Comparison of ENCODE assay signal across 1 cellular context in the genomic region with DNA sequence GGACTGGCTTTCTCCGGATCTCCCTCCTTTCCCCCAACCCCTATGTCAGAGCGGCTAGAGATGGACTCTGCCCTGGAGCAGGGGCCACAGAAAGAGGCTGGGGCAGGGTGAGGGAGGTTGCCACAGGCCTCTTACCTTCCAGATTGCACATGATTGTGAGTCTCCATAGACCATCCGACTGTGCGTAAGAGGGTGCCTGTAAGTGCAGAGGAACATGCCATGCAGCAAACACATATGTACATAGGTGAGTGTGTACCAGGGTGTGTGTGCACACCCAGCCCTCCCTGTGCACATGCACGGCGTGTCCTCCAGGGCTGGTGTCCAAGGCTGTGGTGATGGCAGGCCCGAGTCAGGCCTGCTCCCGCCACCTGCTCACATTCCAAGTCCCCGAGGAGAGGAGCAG.
TF ChIP-seq lines count a peak whose summit lies in the region.

No MANE protein-coding gene starts in this region.

TF ChIP-seq in HepG2, 621 proteins besides CTCF, POLR2A, EP300 and RAD21 (continues in another document):
- TF ChIP-seq, protein P1, sequence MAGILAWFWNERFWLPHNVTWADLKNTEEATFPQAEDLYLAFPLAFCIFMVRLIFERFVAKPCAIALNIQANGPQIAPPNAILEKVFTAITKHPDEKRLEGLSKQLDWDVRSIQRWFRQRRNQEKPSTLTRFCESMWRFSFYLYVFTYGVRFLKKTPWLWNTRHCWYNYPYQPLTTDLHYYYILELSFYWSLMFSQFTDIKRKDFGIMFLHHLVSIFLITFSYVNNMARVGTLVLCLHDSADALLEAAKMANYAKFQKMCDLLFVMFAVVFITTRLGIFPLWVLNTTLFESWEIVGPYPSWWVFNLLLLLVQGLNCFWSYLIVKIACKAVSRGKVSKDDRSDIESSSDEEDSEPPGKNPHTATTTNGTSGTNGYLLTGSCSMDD (CRISPR knock-in tag; IDR thresholded peaks at IDR 0.05), result no peak
- no peak for TF ChIP-seq SP1 (IDR thresholded peaks at IDR 0.05)
- TF ChIP-seq SP1 (CRISPR knock-in tag; IDR thresholded peaks at IDR 0.05), result 0 out of 2 replicates have a peak, but pooled peaks have one; percentile 39
- no peak for TF ChIP-seq ZNF713 (CRISPR knock-in tag; IDR thresholded peaks at IDR 0.05)
- no peak for TF ChIP-seq TSC22D2 (CRISPR knock-in tag; IDR thresholded peaks at IDR 0.05; ENCODE audit: borderline replicate concordance)
- TF ChIP-seq, protein P2, sequence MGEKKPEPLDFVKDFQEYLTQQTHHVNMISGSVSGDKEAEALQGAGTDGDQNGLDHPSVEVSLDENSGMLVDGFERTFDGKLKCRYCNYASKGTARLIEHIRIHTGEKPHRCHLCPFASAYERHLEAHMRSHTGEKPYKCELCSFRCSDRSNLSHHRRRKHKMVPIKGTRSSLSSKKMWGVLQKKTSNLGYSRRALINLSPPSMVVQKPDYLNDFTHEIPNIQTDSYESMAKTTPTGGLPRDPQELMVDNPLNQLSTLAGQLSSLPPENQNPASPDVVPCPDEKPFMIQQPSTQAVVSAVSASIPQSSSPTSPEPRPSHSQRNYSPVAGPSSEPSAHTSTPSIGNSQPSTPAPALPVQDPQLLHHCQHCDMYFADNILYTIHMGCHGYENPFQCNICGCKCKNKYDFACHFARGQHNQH (CRISPR knock-in tag; IDR thresholded peaks at IDR 0.05), result no peak
- TF ChIP-seq, protein P3, sequence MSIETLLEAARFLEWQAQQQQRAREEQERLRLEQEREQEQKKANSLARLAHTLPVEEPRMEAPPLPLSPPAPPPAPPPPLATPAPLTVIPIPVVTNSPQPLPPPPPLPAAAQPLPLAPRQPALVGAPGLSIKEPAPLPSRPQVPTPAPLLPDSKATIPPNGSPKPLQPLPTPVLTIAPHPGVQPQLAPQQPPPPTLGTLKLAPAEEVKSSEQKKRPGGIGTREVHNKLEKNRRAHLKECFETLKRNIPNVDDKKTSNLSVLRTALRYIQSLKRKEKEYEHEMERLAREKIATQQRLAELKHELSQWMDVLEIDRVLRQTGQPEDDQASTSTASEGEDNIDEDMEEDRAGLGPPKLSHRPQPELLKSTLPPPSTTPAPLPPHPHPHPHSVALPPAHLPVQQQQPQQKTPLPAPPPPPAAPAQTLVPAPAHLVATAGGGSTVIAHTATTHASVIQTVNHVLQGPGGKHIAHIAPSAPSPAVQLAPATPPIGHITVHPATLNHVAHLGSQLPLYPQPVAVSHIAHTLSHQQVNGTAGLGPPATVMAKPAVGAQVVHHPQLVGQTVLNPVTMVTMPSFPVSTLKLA (IDR thresholded peaks at IDR 0.05), result no peak
- TF ChIP-seq BHLHE40 (IDR thresholded peaks at IDR 0.05; ENCODE audit: low read length), result no peak
- TF ChIP-seq RFX1 (IDR thresholded peaks at IDR 0.05), result no peak
- TF ChIP-seq, protein P4, sequence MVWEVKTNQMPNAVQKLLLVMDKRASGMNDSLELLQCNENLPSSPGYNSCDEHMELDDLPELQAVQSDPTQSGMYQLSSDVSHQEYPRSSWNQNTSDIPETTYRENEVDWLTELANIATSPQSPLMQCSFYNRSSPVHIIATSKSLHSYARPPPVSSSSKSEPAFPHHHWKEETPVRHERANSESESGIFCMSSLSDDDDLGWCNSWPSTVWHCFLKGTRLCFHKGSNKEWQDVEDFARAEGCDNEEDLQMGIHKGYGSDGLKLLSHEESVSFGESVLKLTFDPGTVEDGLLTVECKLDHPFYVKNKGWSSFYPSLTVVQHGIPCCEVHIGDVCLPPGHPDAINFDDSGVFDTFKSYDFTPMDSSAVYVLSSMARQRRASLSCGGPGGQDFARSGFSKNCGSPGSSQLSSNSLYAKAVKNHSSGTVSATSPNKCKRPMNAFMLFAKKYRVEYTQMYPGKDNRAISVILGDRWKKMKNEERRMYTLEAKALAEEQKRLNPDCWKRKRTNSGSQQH (CRISPR knock-in tag; IDR thresholded peaks at IDR 0.05; ENCODE audit: low read depth), result no peak
- no peak for TF ChIP-seq PTBP1 (IDR thresholded peaks at IDR 0.05; ENCODE audit: low read depth, low read length, poor library complexity, severe bottlenecking)
- TF ChIP-seq ZNF224 (CRISPR knock-in tag; IDR thresholded peaks at IDR 0.05), result no peak
- TF ChIP-seq ZKSCAN1 (IDR thresholded peaks at IDR 0.05; ENCODE audit: low read length), result no peak
- TF ChIP-seq, protein P5, sequence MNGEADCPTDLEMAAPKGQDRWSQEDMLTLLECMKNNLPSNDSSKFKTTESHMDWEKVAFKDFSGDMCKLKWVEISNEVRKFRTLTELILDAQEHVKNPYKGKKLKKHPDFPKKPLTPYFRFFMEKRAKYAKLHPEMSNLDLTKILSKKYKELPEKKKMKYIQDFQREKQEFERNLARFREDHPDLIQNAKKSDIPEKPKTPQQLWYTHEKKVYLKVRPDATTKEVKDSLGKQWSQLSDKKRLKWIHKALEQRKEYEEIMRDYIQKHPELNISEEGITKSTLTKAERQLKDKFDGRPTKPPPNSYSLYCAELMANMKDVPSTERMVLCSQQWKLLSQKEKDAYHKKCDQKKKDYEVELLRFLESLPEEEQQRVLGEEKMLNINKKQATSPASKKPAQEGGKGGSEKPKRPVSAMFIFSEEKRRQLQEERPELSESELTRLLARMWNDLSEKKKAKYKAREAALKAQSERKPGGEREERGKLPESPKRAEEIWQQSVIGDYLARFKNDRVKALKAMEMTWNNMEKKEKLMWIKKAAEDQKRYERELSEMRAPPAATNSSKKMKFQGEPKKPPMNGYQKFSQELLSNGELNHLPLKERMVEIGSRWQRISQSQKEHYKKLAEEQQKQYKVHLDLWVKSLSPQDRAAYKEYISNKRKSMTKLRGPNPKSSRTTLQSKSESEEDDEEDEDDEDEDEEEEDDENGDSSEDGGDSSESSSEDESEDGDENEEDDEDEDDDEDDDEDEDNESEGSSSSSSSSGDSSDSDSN (CRISPR knock-in tag; IDR thresholded peaks at IDR 0.05), result peak; percentile 83
- TF ChIP-seq SIN3B (IDR thresholded peaks at IDR 0.05; ENCODE audit: low read length), result no peak
- TF ChIP-seq FOXK2 (IDR thresholded peaks at IDR 0.05), result no peak
- TF ChIP-seq, protein P6, sequence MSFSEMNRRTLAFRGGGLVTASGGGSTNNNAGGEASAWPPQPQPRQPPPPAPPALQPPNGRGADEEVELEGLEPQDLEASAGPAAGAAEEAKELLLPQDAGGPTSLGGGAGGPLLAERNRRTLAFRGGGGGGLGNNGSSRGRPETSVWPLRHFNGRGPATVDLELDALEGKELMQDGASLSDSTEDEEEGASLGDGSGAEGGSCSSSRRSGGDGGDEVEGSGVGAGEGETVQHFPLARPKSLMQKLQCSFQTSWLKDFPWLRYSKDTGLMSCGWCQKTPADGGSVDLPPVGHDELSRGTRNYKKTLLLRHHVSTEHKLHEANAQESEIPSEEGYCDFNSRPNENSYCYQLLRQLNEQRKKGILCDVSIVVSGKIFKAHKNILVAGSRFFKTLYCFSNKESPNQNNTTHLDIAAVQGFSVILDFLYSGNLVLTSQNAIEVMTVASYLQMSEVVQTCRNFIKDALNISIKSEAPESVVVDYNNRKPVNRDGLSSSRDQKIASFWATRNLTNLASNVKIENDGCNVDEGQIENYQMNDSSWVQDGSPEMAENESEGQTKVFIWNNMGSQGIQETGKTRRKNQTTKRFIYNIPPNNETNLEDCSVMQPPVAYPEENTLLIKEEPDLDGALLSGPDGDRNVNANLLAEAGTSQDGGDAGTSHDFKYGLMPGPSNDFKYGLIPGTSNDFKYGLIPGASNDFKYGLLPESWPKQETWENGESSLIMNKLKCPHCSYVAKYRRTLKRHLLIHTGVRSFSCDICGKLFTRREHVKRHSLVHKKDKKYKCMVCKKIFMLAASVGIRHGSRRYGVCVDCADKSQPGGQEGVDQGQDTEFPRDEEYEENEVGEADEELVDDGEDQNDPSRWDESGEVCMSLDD (CRISPR knock-in tag; IDR thresholded peaks at IDR 0.05; ENCODE audit: borderline replicate concordance), result no peak
- TF ChIP-seq ZNF556 (CRISPR knock-in tag; IDR thresholded peaks at IDR 0.05; ENCODE audit: borderline replicate concordance), result no peak; the same call in 1 of the 2 replicates
- peak; percentile 89 for TF ChIP-seq ZNF124 (CRISPR knock-in tag; IDR thresholded peaks at IDR 0.05)
- no peak for TF ChIP-seq ZNF557 (CRISPR knock-in tag; IDR thresholded peaks at IDR 0.05)
- TF ChIP-seq PAF1 (CRISPR knock-in tag; IDR thresholded peaks at IDR 0.05), result no peak
- TF ChIP-seq ZMYM3 (CRISPR knock-in tag; IDR thresholded peaks at IDR 0.05), result peak; percentile 88
- no peak for TF ChIP-seq CREB1 (IDR thresholded peaks at IDR 0.05)
- TF ChIP-seq CREB1 (CRISPR knock-in tag; IDR thresholded peaks at IDR 0.05), result no peak
- no peak for TF ChIP-seq GPN1 (CRISPR knock-in tag; IDR thresholded peaks at IDR 0.05; ENCODE audit: borderline replicate concordance)
- no peak for TF ChIP-seq MBD4 (IDR thresholded peaks at IDR 0.05; ENCODE audit: borderline replicate concordance, low read length)
- TF ChIP-seq, protein P7, sequence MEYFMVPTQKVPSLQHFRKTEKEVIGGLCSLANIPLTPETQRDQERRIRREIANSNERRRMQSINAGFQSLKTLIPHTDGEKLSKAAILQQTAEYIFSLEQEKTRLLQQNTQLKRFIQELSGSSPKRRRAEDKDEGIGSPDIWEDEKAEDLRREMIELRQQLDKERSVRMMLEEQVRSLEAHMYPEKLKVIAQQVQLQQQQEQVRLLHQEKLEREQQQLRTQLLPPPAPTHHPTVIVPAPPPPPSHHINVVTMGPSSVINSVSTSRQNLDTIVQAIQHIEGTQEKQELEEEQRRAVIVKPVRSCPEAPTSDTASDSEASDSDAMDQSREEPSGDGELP (IDR thresholded peaks at IDR 0.05; ENCODE audit: borderline replicate concordance, low read depth), result no peak
- TF ChIP-seq ZNF780A (CRISPR knock-in tag; IDR thresholded peaks at IDR 0.05), result no peak
- TF ChIP-seq, protein P8, sequence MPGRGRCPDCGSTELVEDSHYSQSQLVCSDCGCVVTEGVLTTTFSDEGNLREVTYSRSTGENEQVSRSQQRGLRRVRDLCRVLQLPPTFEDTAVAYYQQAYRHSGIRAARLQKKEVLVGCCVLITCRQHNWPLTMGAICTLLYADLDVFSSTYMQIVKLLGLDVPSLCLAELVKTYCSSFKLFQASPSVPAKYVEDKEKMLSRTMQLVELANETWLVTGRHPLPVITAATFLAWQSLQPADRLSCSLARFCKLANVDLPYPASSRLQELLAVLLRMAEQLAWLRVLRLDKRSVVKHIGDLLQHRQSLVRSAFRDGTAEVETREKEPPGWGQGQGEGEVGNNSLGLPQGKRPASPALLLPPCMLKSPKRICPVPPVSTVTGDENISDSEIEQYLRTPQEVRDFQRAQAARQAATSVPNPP (CRISPR knock-in tag; IDR thresholded peaks at IDR 0.05), result no peak
- no peak for TF ChIP-seq ZNF446 (CRISPR knock-in tag; IDR thresholded peaks at IDR 0.05)
- TF ChIP-seq, protein P9, sequence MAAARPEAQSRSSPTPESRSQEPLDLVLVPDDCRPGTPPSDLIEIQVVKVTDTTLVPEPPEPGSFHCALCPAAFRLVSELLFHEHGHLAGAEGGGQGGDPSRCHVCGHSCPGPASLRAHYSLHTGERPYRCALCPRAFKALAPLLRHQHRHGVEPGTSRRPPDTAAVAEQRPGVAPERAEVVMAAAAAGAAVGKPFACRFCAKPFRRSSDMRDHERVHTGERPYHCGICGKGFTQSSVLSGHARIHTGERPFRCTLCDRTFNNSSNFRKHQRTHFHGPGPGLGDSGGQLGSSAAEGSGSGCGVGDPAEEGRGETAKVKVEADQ (CRISPR knock-in tag; IDR thresholded peaks at IDR 0.05; ENCODE audit: borderline replicate concordance), result no peak
- no peak for TF ChIP-seq GTF2F1 (IDR thresholded peaks at IDR 0.05; ENCODE audit: low read length)
- no peak for TF ChIP-seq ZNF83 (CRISPR knock-in tag; IDR thresholded peaks at IDR 0.05; ENCODE audit: borderline replicate concordance)
- TF ChIP-seq ZNF256 (CRISPR knock-in tag; conservative IDR thresholded peaks at IDR 0.05), result no peak
- TF ChIP-seq NR2C2 (CRISPR knock-in tag; IDR thresholded peaks at IDR 0.05; ENCODE audit: borderline replicate concordance), result 0 out of 2 replicates have a peak, but pooled peaks have one; percentile 55
- no peak for TF ChIP-seq ZBTB42 (CRISPR knock-in tag; IDR thresholded peaks at IDR 0.05)
- TF ChIP-seq ZNF460 (CRISPR knock-in tag; IDR thresholded peaks at IDR 0.05; ENCODE audit: borderline replicate concordance), result no peak
- no peak for TF ChIP-seq KLF16 (CRISPR knock-in tag; IDR thresholded peaks at IDR 0.05)
- TF ChIP-seq, protein P10, sequence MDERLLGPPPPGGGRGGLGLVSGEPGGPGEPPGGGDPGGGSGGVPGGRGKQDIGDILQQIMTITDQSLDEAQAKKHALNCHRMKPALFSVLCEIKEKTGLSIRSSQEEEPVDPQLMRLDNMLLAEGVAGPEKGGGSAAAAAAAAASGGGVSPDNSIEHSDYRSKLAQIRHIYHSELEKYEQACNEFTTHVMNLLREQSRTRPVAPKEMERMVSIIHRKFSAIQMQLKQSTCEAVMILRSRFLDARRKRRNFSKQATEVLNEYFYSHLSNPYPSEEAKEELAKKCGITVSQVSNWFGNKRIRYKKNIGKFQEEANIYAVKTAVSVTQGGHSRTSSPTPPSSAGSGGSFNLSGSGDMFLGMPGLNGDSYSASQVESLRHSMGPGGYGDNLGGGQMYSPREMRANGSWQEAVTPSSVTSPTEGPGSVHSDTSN (CRISPR knock-in tag; IDR thresholded peaks at IDR 0.05), result no peak
- TF ChIP-seq HOXD1 (CRISPR knock-in tag; IDR thresholded peaks at IDR 0.05), result no peak
- no peak for TF ChIP-seq JUNB (CRISPR knock-in tag; IDR thresholded peaks at IDR 0.05; ENCODE audit: borderline replicate concordance)
- TF ChIP-seq ETV6 (CRISPR knock-in tag; conservative IDR thresholded peaks at IDR 0.05), result no peak
- no peak for TF ChIP-seq ZNF589 (CRISPR knock-in tag; conservative IDR thresholded peaks at IDR 0.05)
- TF ChIP-seq SMYD3 (CRISPR knock-in tag; IDR thresholded peaks at IDR 0.05), result no peak
- no peak for TF ChIP-seq BRCA1 (CRISPR knock-in tag; IDR thresholded peaks at IDR 0.05)
- TF ChIP-seq ZNF562 (CRISPR knock-in tag; IDR thresholded peaks at IDR 0.05; ENCODE audit: borderline replicate concordance), result no peak
- TF ChIP-seq ZNF337 (CRISPR knock-in tag; IDR thresholded peaks at IDR 0.05; ENCODE audit: borderline replicate concordance, low read depth), result no peak
- TF ChIP-seq SATB2 (CRISPR knock-in tag; IDR thresholded peaks at IDR 0.05), result no peak
- TF ChIP-seq SOX6 (IDR thresholded peaks at IDR 0.05), result no peak
- no peak; the same call in 1 of the 2 replicates for TF ChIP-seq SOX6 (CRISPR knock-in tag; IDR thresholded peaks at IDR 0.05)
- peak; percentile 33; the same call in 1 of the 2 replicates for TF ChIP-seq EED (CRISPR knock-in tag; IDR thresholded peaks at IDR 0.05)
- no peak for TF ChIP-seq GFI1 (CRISPR knock-in tag; IDR thresholded peaks at IDR 0.05; ENCODE audit: borderline replicate concordance)
- TF ChIP-seq SPEN (CRISPR knock-in tag; IDR thresholded peaks at IDR 0.05; ENCODE audit: low read depth), result peak; percentile 76
- TF ChIP-seq EEA1 (CRISPR knock-in tag; IDR thresholded peaks at IDR 0.05; ENCODE audit: borderline replicate concordance), result no peak
- no peak for TF ChIP-seq PAX8 (CRISPR knock-in tag; IDR thresholded peaks at IDR 0.05; ENCODE audit: borderline replicate concordance)
- TF ChIP-seq, protein P11, sequence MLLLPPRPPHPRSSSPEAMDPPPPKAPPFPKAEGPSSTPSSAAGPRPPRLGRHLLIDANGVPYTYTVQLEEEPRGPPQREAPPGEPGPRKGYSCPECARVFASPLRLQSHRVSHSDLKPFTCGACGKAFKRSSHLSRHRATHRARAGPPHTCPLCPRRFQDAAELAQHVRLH (CRISPR knock-in tag; IDR thresholded peaks at IDR 0.05; ENCODE audit: borderline replicate concordance, low read depth), result peak; percentile 67; the same call in 1 of the 2 replicates
- peak; percentile 77; the same call in 1 of the 2 replicates for TF ChIP-seq ZNF331 (CRISPR knock-in tag; IDR thresholded peaks at IDR 0.05)
- no peak for TF ChIP-seq SNAI1 (CRISPR knock-in tag; IDR thresholded peaks at IDR 0.05; ENCODE audit: borderline replicate concordance)
- TF ChIP-seq ZNF510 (CRISPR knock-in tag; IDR thresholded peaks at IDR 0.05; ENCODE audit: low read depth), result no peak
